In the genomic region with DNA sequence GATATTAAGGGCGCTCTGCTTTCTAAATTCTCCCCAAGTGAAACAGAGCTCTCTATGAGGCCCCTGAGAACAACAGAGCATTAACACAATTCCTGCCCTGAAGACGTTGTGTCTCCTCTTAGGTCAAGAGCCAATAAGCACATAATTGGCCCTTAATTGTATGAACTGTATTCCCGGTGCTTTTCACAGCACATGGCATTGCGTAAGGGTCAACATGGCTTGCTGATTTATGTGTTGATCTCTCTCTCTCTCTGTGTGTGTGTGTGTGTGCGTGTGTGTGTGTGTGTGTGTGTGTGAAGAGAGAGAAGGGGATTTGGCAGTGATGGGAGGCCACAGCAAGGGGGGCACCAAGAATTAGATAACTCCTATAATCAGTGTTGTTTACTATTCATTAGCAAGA, we compare ENCODE assay signal across 19 cellular contexts. TPM values are rescaled to one million over a fixed set of nuclear protein-coding genes. Genes with fewer than 3 reads are reported as not detected.
DNase-seq lines count a peak whose midpoint lies in the region; ATAC-seq, FAIRE-seq and TF ChIP-seq lines count a peak whose summit lies in the region.
"Had no signal": no experiment of that assay in that cellular context is flagged by ENCODE, and none has a peak within 500 bp of the region (broad histone marks: within the 10 kb centered on the region; RNA-seq: fewer than 3 reads in every experiment).

No MANE protein-coding gene starts in this region.

- intact Hi-C loops in colonic mucosa (cut with DNase I) = no loop called here

- no peak overlapping the region for H3K4me3 ChIP-seq in astrocyte (ENCODE audit: insufficient read depth, low read depth, low read length)
- no peak overlapping the region for H3K4me3 ChIP-seq in muscle layer of duodenum (ENCODE audit: low read depth in 1 of 2, low read length in 2 of 2)
- no peak overlapping the region for H3K4me3 ChIP-seq in colonic mucosa
- H3K4me3 ChIP-seq: pancreas, transverse colon had no signal

- no peaks in the 10 kb centered on the region for H3K27me3 ChIP-seq in astrocyte (ENCODE audit: insufficient read depth, low read length)
- no peaks in the 10 kb centered on the region for H3K27me3 ChIP-seq in muscle layer of duodenum (ENCODE audit: low read depth, low read length)
- H3K27me3 ChIP-seq in colonic mucosa = no peaks in the 10 kb centered on the region
- H3K27me3 ChIP-seq: pancreas, transverse colon had no signal

- H3K36me3 Mint-ChIP-seq in astrocyte (ENCODE audit: low read depth, unreplicated experiment) (no peaks in the 10 kb centered on the region), nephron progenitor cell (ENCODE audit: low read depth) (no peaks in the 10 kb centered on the region)

- no peaks in the 10 kb centered on the region for H4K20me1 ChIP-seq in astrocyte (ENCODE audit: insufficient read depth, low read length)

- H3K4me3 Mint-ChIP-seq in astrocyte (ENCODE audit: unreplicated experiment) (no peak overlapping the region), nephron progenitor cell (no peak overlapping the region)
- H3K4me3 Mint-ChIP-seq: activated CD4-positive, alpha-beta T cell treated with anti-CD3 and anti-CD28 coated beads, Interleukin-2, amount 10 ng/mL, durations not matched to agents 24 days and 14 days; activated naive CD8-positive, alpha-beta T cell treated with anti-CD3 and anti-CD28 coated beads, Interleukin-2, amount 50 U/mL, for 24 hours; activated T-cell treated with anti-CD3 and anti-CD28 coated beads, Interleukin-2, amount 50 U/mL, for 24 hours; B cell had no signal

- TF ChIP-seq CTCF in astrocyte (IDR thresholded peaks at IDR 0.05; ENCODE audit: insufficient read depth, low read depth, low read length) (no peak), colonic mucosa (IDR thresholded peaks at IDR 0.05) (no peak), nephron progenitor cell (IDR thresholded peaks at IDR 0.05) (no peak)

- H3K4me2 ChIP-seq in astrocyte (ENCODE audit: low read length) = no peak overlapping the region

- H3K4me1 ChIP-seq in astrocyte (ENCODE audit: insufficient read depth, low read length) = peaks cover 7% of the 10 kb centered on the region
- H3K4me1 ChIP-seq in muscle layer of duodenum (ENCODE audit: control insufficient read depth in 1 of 2, insufficient read depth in 2 of 2, low read length in 2 of 2) = peaks cover 0 to 11% of the 10 kb centered on the region in 2 donors
- no peaks in the 10 kb centered on the region for H3K4me1 ChIP-seq in colonic mucosa
- H3K4me1 ChIP-seq: pancreas, transverse colon had no signal

- ATAC-seq in GM21619 (IDR thresholded peaks at IDR 0.05; ENCODE audit: unreplicated experiment) = no peak
- ATAC-seq: activated naive CD8-positive, alpha-beta T cell treated with anti-CD3 and anti-CD28 coated beads, Interleukin-2, amount 50 U/mL, for 24 hours had no signal

- H3K9me3 ChIP-seq in astrocyte (ENCODE audit: insufficient read depth, low read depth, low read length) (no peaks in the 10 kb centered on the region), muscle layer of duodenum (ENCODE audit: control insufficient read depth in 1 of 2, low read length in 2 of 2) (no peaks in the 10 kb centered on the region), colonic mucosa (no peaks in the 10 kb centered on the region)
- H3K9me3 ChIP-seq: pancreas, transverse colon had no signal

- no peaks in the 10 kb centered on the region for H3K36me3 ChIP-seq in astrocyte (ENCODE audit: insufficient read depth, low read length)
- H3K36me3 ChIP-seq in muscle layer of duodenum (ENCODE audit: control insufficient read depth in 1 of 2, insufficient read depth in 2 of 2, low read length in 2 of 2) = no peaks in the 10 kb centered on the region
- no peaks in the 10 kb centered on the region for H3K36me3 ChIP-seq in colonic mucosa
- H3K36me3 ChIP-seq: pancreas, transverse colon had no signal

- H2AFZ ChIP-seq in astrocyte (ENCODE audit: low read depth, low read length) = no peak overlapping the region

- DNase-seq in COR-L47 (lab: John Stamatoyannopoulos, UW) = peak; percentile 57
- DNase-seq in NCI-H1105 treated with DMSO at 0.1 percent for 48 hours (lab: John Stamatoyannopoulos, UW) = peak; percentile 86
- DNase-seq in astrocyte (ENCODE audit: low read depth) = peak; percentile 31
- no peak for DNase-seq in colonic mucosa
- DNase-seq in nephron progenitor cell = no peak
- no peak for DNase-seq in pons (ENCODE audit: low spot score)
- DNase-seq: activated CD4-positive, alpha-beta T cell treated with anti-CD3 and anti-CD28 coated beads, Interleukin-2, amount 10 ng/mL, durations not matched to agents 24 days and 14 days; activated naive CD8-positive, alpha-beta T cell treated with anti-CD3 and anti-CD28 coated beads, Interleukin-2, amount 50 U/mL, for 24 hours; activated T-cell treated with anti-CD3 and anti-CD28 coated beads, Interleukin-2, amount 50 U/mL, for 24 hours; DND-41; NCI-H446 treated with DMSO at 0.1 percent for 48 hours; pancreas; RPMI8226 had no signal

- H3K9me3 Mint-ChIP-seq in astrocyte (ENCODE audit: unreplicated experiment) (no peaks in the 10 kb centered on the region), nephron progenitor cell (peaks cover 1% of the 10 kb centered on the region)
- H3K9me3 Mint-ChIP-seq: activated CD4-positive, alpha-beta T cell treated with anti-CD3 and anti-CD28 coated beads, Interleukin-2, amount 10 ng/mL, durations not matched to agents 24 days and 14 days; activated naive CD8-positive, alpha-beta T cell treated with anti-CD3 and anti-CD28 coated beads, Interleukin-2, amount 50 U/mL, for 24 hours; activated T-cell treated with anti-CD3 and anti-CD28 coated beads, Interleukin-2, amount 50 U/mL, for 24 hours had no signal

- H3K27ac ChIP-seq in astrocyte (ENCODE audit: low read depth, low read length) (no peak overlapping the region), muscle layer of duodenum (ENCODE audit: low read length) (peak overlapping the region; percentile 37), colonic mucosa (no peak overlapping the region)
- H3K27ac ChIP-seq: pancreas had no signal

- FAIRE-seq in astrocyte (lab: Jason Lieb, UNC) = no peak
- FAIRE-seq: colon, pancreas had no signal

- H3K9ac ChIP-seq in astrocyte (ENCODE audit: low read length) (no peak overlapping the region), colonic mucosa (ENCODE audit: low read depth in 2 of 2, low read length in 2 of 2) (no peak overlapping the region)

- no peaks in the 10 kb centered on the region for H3K79me2 ChIP-seq in astrocyte (ENCODE audit: insufficient read depth, low read length)

- H3K27me3 Mint-ChIP-seq in astrocyte (ENCODE audit: low read depth, unreplicated experiment) (peaks cover 3% of the 10 kb centered on the region), nephron progenitor cell (ENCODE audit: low read depth, poor library complexity) (no peaks in the 10 kb centered on the region)

- no peak overlapping the region for H3K27ac Mint-ChIP-seq in astrocyte (ENCODE audit: unreplicated experiment)
- H3K27ac Mint-ChIP-seq in nephron progenitor cell = no peak overlapping the region
- H3K27ac Mint-ChIP-seq: activated CD4-positive, alpha-beta T cell treated with anti-CD3 and anti-CD28 coated beads, Interleukin-2, amount 10 ng/mL, durations not matched to agents 24 days and 14 days; activated naive CD8-positive, alpha-beta T cell treated with anti-CD3 and anti-CD28 coated beads, Interleukin-2, amount 50 U/mL, for 24 hours; activated T-cell treated with anti-CD3 and anti-CD28 coated beads, Interleukin-2, amount 50 U/mL, for 24 hours; B cell had no signal

- peaks cover 13% of the 10 kb centered on the region for H3K4me1 Mint-ChIP-seq in astrocyte (ENCODE audit: low read depth, unreplicated experiment)
- peaks cover 34% of the 10 kb centered on the region for H3K4me1 Mint-ChIP-seq in nephron progenitor cell
- H3K4me1 Mint-ChIP-seq: activated CD4-positive, alpha-beta T cell treated with anti-CD3 and anti-CD28 coated beads, Interleukin-2, amount 10 ng/mL, durations not matched to agents 24 days and 14 days; activated naive CD8-positive, alpha-beta T cell treated with anti-CD3 and anti-CD28 coated beads, Interleukin-2, amount 50 U/mL, for 24 hours; B cell had no signal

RNA-seq across cellular contexts. Expression of a gene that starts 40.5 kb away (rescaled TPM):
- total RNA-seq in astrocyte (not detected in 2 replicates), colonic mucosa (not detected)
- total RNA-seq: activated CD4-positive, alpha-beta T cell treated with anti-CD3 and anti-CD28 coated beads, Interleukin-2, amount 10 ng/mL, durations not matched to agents 24 days and 14 days; B cell; pancreas; T-helper 2 cell treated with Interferon-gamma antibody and Interleukin-4, amounts not matched to agents 100 ng/mL and 5 ng/mL, for 36 hours; transverse colon had no signal

Comparison
In these comparisons a context has a peak if more than half of its experiments do, and no peak if none do; other contexts are left out.
1. DNase-seq: peak in COR-L47 (single experiment), NCI-H1105 treated with DMSO at 0.1 percent for 48 hours (single experiment) and astrocyte (single experiment); none in colonic mucosa (single experiment), nephron progenitor cell (single experiment) and pons (single experiment).